11 cellular contexts compared by ENCODE assay signal in the genomic region with DNA sequence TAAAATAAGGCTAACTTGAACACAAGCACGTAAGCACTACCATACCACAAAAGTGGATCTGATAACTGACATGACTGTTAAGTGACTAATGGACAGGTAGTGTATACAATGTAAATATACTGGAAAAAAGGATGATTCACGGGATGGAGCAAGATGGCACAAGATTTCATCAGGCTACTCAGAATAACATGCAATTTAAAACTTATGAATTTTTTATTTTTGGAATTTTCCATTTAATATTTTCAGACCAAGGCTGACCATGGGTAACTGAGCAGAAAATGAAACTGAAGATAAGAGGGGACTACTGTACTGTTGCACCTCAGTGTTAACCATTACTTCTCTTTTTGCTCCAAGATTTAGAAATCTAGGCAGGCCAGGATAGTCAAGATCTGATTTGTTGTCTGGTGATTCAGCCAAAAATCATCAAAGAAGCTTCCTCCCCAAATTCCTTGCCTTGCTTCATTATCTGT. TPM values are rescaled to one million over a fixed set of nuclear protein-coding genes. Genes with fewer than 3 reads are reported as not detected.
A peak's percentile ranks its signal among the peaks of the same experiment; 100 is the strongest.
DNase-seq lines count a peak whose midpoint lies in the region; ATAC-seq and TF ChIP-seq lines count a peak whose summit lies in the region.
"Had no signal": no experiment of that assay in that cellular context is flagged by ENCODE, and none has a peak within 500 bp of the region (broad histone marks: within the 10 kb centered on the region; RNA-seq: fewer than 3 reads in every experiment).

No MANE protein-coding gene starts in this region.

- H2BK5ac ChIP-seq in trophoblast cell (ENCODE audit: low read depth, low read length, poor library complexity) = no peak overlapping the region

- no peak overlapping the region for H3K4me2 ChIP-seq in trophoblast cell (ENCODE audit: low read length)

- no peak overlapping the region for H2BK12ac ChIP-seq in trophoblast cell (ENCODE audit: low read length)

- no peak overlapping the region for H3K23ac ChIP-seq in trophoblast cell (ENCODE audit: low read length)

- WGBS in trophoblast cell (ENCODE audit: extremely low coverage, insufficient coverage, insufficient read length) = no CpG with 5 or more reads among the region's 2 CpGs
- 88 to 92% methylated on average over 2 of the region's 2 CpGs for WGBS in thyroid gland, 2 donors

- H4K91ac ChIP-seq in trophoblast cell (ENCODE audit: low read depth, low read length) = no peak overlapping the region

- TF ChIP-seq POLR2A in thyroid gland (IDR thresholded peaks at IDR 0.05) = no peak

- H3K4ac ChIP-seq in trophoblast cell (ENCODE audit: low read depth, low read length) = no peak overlapping the region

- no peak overlapping the region for H2BK120ac ChIP-seq in trophoblast cell (ENCODE audit: insufficient read depth, low read length, poor library complexity)

- DNase-seq in amniotic epithelial cell (ENCODE audit: low read depth) = peak; percentile 93
- DNase-seq in trophoblast cell = peak; percentile 64 to 92
- no peak for DNase-seq in activated CD4-positive, alpha-beta T cell treated with anti-CD3 and anti-CD28 coated beads, Interleukin-2, amount 50 U/mL, for 4 hours
- no peak for DNase-seq in hepatic stellate cell (ENCODE audit: low spot score)
- DNase-seq in thyroid gland = no peak
- DNase-seq: body of pancreas, gastrocnemius medialis, retina had no signal

- H3K18ac ChIP-seq in trophoblast cell (ENCODE audit: low read length) = no peak overlapping the region

- H3K36me3 ChIP-seq in trophoblast cell (ENCODE audit: control insufficient read depth in 1 of 2, insufficient read depth in 2 of 2, low read length in 2 of 2) = no peaks in the 10 kb centered on the region
- no peaks in the 10 kb centered on the region for H3K36me3 ChIP-seq in thyroid gland
- H3K36me3 ChIP-seq: gastrocnemius medialis had no signal

- intact Hi-C loops in thyroid gland (cut with DNase I) = no loop called here

- H3K79me1 ChIP-seq in trophoblast cell (ENCODE audit: low read length) = no peaks in the 10 kb centered on the region

- H3K27ac ChIP-seq in trophoblast cell (ENCODE audit: low read depth, low read length) = no peak overlapping the region
- no peak overlapping the region for H3K27ac ChIP-seq in thyroid gland
- H3K27ac ChIP-seq: body of pancreas, gastrocnemius medialis had no signal

- H3K9me3 ChIP-seq in trophoblast cell (ENCODE audit: insufficient read depth, low read depth, low read length) (no peaks in the 10 kb centered on the region), thyroid gland (no peaks in the 10 kb centered on the region)
- H3K9me3 ChIP-seq: body of pancreas, gastrocnemius medialis had no signal

- H3K9ac ChIP-seq in trophoblast cell (ENCODE audit: low read length) = no peak overlapping the region

- H2AK5ac ChIP-seq in trophoblast cell (ENCODE audit: low read length) = no peak overlapping the region

- no peaks in the 10 kb centered on the region for H3K27me3 ChIP-seq in trophoblast cell (ENCODE audit: insufficient read depth, low read length)
- no peaks in the 10 kb centered on the region for H3K27me3 ChIP-seq in thyroid gland
- H3K27me3 ChIP-seq: body of pancreas, gastrocnemius medialis had no signal

- no peak overlapping the region for H4K8ac ChIP-seq in trophoblast cell (ENCODE audit: low read depth, low read length)

- no peak overlapping the region for H2AFZ ChIP-seq in trophoblast cell (ENCODE audit: insufficient read depth, low read length, poor library complexity)

- H3K4me3 ChIP-seq in trophoblast cell (ENCODE audit: low read depth, low read length) (no peak overlapping the region), thyroid gland (replicated peaks in 1 of 3) (no peak overlapping the region)
- H3K4me3 ChIP-seq: body of pancreas, gastrocnemius medialis had no signal

- no peak overlapping the region for H3K14ac ChIP-seq in trophoblast cell (ENCODE audit: low read length)

- peak; percentile 62 for ATAC-seq in GM19324 (IDR thresholded peaks at IDR 0.05; ENCODE audit: low FRiP score, unreplicated experiment)
- peak; percentile 58 for ATAC-seq in HG03066 (IDR thresholded peaks at IDR 0.05; ENCODE audit: low read depth, unreplicated experiment)
- ATAC-seq in GM18907 (IDR thresholded peaks at IDR 0.05; ENCODE audit: unreplicated experiment) = no peak
- ATAC-seq: body of pancreas, gastrocnemius medialis had no signal

- no peak for TF ChIP-seq CTCF in thyroid gland (IDR thresholded peaks at IDR 0.05)

- H3K4me1 ChIP-seq in trophoblast cell (ENCODE audit: control insufficient read depth in 1 of 2, insufficient read depth in 2 of 2, low read length in 2 of 2) = peaks cover 0 to 2% of the 10 kb centered on the region in 2 experiments
- H3K4me1 ChIP-seq in thyroid gland = no peaks in the 10 kb centered on the region
- H3K4me1 ChIP-seq: body of pancreas, gastrocnemius medialis had no signal

- H3K79me2 ChIP-seq in trophoblast cell (ENCODE audit: control insufficient read depth, insufficient read depth, low read length, poor library complexity) = no peaks in the 10 kb centered on the region

- H4K12ac ChIP-seq in trophoblast cell (ENCODE audit: low read depth, low read length) = no peak overlapping the region

RNA-seq across cellular contexts. Expression of gene TPBG, which starts 45.4 kb away (rescaled TPM):
- polyA plus RNA-seq in trophoblast cell (2013) = 36.8 and 40.2 TPM in 2 replicates
- total RNA-seq in thyroid gland = 10 to 100 TPM; 28.0 to 39.2 (median 32.6) TPM

Comparison
In these comparisons a context has a peak if more than half of its experiments do, and no peak if none do; other contexts are left out.
1. DNase-seq: peak in amniotic epithelial cell (single experiment) and trophoblast cell (2 of 2); none in activated CD4-positive, alpha-beta T cell treated with anti-CD3 and anti-CD28 coated beads, Interleukin-2, amount 50 U/mL, for 4 hours (0 of 2), hepatic stellate cell (single experiment) and thyroid gland (0 of 2).